In genomic region chr5:10854526-10855277, GRCh38 we compare ENCODE assay signal across 16 cellular contexts.
A peak's percentile ranks its signal among the peaks of the same experiment; 100 is the strongest.
DNase-seq lines count a peak whose midpoint lies in the region; ATAC-seq and TF ChIP-seq lines count a peak whose summit lies in the region.
"Had no signal": no experiment of that assay in that cellular context is flagged by ENCODE, and none has a peak within 500 bp of the region (broad histone marks: within the 10 kb centered on the region; RNA-seq: fewer than 3 reads in every experiment).

No MANE protein-coding gene starts in this region.

- H3K27me3 Mint-ChIP-seq in activated T-cell treated with anti-CD3 and anti-CD28 coated beads, Interleukin-2, amount 50 U/mL, for 4 hours (ENCODE audit: low read depth), result peaks cover 12% of the 10 kb centered on the region

- H3K4me2 ChIP-seq in neuronal stem cell (ENCODE audit: insufficient read depth, low read length, poor library complexity, severe bottlenecking), result no peak overlapping the region
- H3K4me2 ChIP-seq: hepatocyte had no signal

- no CpG with 5 or more reads among the region's 4 CpGs for WGBS in neuronal stem cell (ENCODE audit: extremely low coverage in 2 of 2, insufficient read length in 2 of 2, insufficient replicate concordance in 1 of 2), 2 donors
- 75% methylated on average over 4 of the region's 4 CpGs for WGBS in prostate gland

- H3K27ac ChIP-seq in neuronal stem cell (replicated peaks; ENCODE audit: low read length) (no peak overlapping the region), prostate gland (no peak overlapping the region)
- H3K27ac ChIP-seq: hepatocyte had no signal

- DNase-seq in CMK (ENCODE audit: low read depth) (peak; percentile 64), NOMO-1 (lab: John Stamatoyannopoulos, UW; ENCODE audit: unreplicated experiment in 2 of 2) (peak; percentile 75 to 84), epithelial cell of proximal tubule (ENCODE audit: low read depth) (peak; percentile 38), neuronal stem cell (ENCODE audit: low spot score) (no peak), prostate gland (ENCODE audit: low spot score) (no peak), NCI-H2107 treated with DMSO at 0.1 percent for 48 hours (lab: John Stamatoyannopoulos, UW; ENCODE audit: unreplicated experiment) (no peak)
- DNase-seq in activated T-cell treated with anti-CD3 and anti-CD28 coated beads, Interleukin-2, amount 50 U/mL, for 4 hours, result no peak
- DNase-seq: activated CD4-positive, alpha-beta T cell treated with anti-CD3 and anti-CD28 coated beads, Interleukin-2, amount 50 U/mL, for 4 hours; NCI-H1436; NCI-H748 treated with DMSO at 0.1 percent for 48 hours; stimulated activated CD4-positive, alpha-beta T cell treated with anti-CD3 and anti-CD28 coated beads, Interleukin-1b, Interleukin-23, amount 100 ng/mL, for 48 hours had no signal

- no peak overlapping the region for H3K14ac ChIP-seq in neuronal stem cell (ENCODE audit: low read length)

- H3K18ac ChIP-seq in neuronal stem cell (ENCODE audit: low read length), result peak overlapping the region; percentile 33

- no peak overlapping the region for H2BK12ac ChIP-seq in neuronal stem cell (ENCODE audit: low read length)

- no peak overlapping the region for H2BK5ac ChIP-seq in neuronal stem cell (ENCODE audit: low read length)

- no peak overlapping the region for H3K9ac ChIP-seq in neuronal stem cell (ENCODE audit: low read depth, low read length, poor library complexity)

- no peak overlapping the region for H4K8ac ChIP-seq in neuronal stem cell (ENCODE audit: low read depth, low read length)

- H3K9me3 Mint-ChIP-seq in activated T-cell treated with anti-CD3 and anti-CD28 coated beads, Interleukin-2, amount 50 U/mL, for 4 hours, result no peaks in the 10 kb centered on the region

- H3K36me3 ChIP-seq in neuronal stem cell (replicated peaks in 1 of 2; ENCODE audit: control insufficient read depth in 2 of 2, insufficient read depth in 2 of 2, low read length in 2 of 2) (no peaks in the 10 kb centered on the region), prostate gland (no peaks in the 10 kb centered on the region)
- H3K36me3 ChIP-seq: HAP-1 had no signal

- no peak overlapping the region for H4K91ac ChIP-seq in neuronal stem cell (ENCODE audit: low read depth, low read length, poor library complexity)

- H3K4ac ChIP-seq in neuronal stem cell (ENCODE audit: low read length), result no peak overlapping the region

- H3K4me1 Mint-ChIP-seq in activated T-cell treated with anti-CD3 and anti-CD28 coated beads, Interleukin-2, amount 50 U/mL, for 4 hours (ENCODE audit: low read depth), result no peaks in the 10 kb centered on the region

- no peak overlapping the region for H2AFZ ChIP-seq in neuronal stem cell (ENCODE audit: low read length)
- H2AFZ ChIP-seq: hepatocyte had no signal

- H3K36me3 Mint-ChIP-seq in activated T-cell treated with anti-CD3 and anti-CD28 coated beads, Interleukin-2, amount 50 U/mL, for 4 hours (ENCODE audit: insufficient read depth), result no peaks in the 10 kb centered on the region

- TF ChIP-seq POLR2A in prostate gland (IDR thresholded peaks at IDR 0.05), result no peak

- H3K4me3 ChIP-seq in epithelial cell of proximal tubule (ENCODE audit: low read depth, low read length), result no peak overlapping the region
- no peak overlapping the region for H3K4me3 ChIP-seq in neuronal stem cell (ENCODE audit: low read length in 2 of 2)
- no peak overlapping the region for H3K4me3 ChIP-seq in prostate gland
- H3K4me3 ChIP-seq: HAP-1, hepatocyte, lung had no signal

- TF ChIP-seq CTCF in epithelial cell of proximal tubule (conservative IDR thresholded peaks at IDR 0.05; ENCODE audit: low read depth, low read length) (no peak), prostate gland (IDR thresholded peaks at IDR 0.05) (no peak)

- H3K9me3 ChIP-seq in neuronal stem cell (replicated peaks in 1 of 2; ENCODE audit: control insufficient read depth in 2 of 2, insufficient read depth in 1 of 2, low read depth in 1 of 2, low read length in 2 of 2), result no peaks in the 10 kb centered on the region
- no peaks in the 10 kb centered on the region for H3K9me3 ChIP-seq in prostate gland
- H3K9me3 ChIP-seq: HAP-1 had no signal

- no peak overlapping the region for H3K23ac ChIP-seq in neuronal stem cell (ENCODE audit: low read depth, low read length, poor library complexity)

- no peak for ATAC-seq in activated T-cell treated with anti-CD3 and anti-CD28 coated beads, Interleukin-2, amount 50 U/mL, for 4 hours
- ATAC-seq in GM18511 (IDR thresholded peaks at IDR 0.05; ENCODE audit: unreplicated experiment), result no peak

- H2BK15ac ChIP-seq in neuronal stem cell (ENCODE audit: low read length), result no peak overlapping the region

- H3K4me1 ChIP-seq in neuronal stem cell (ENCODE audit: control insufficient read depth in 2 of 2, insufficient read depth in 1 of 2, low read depth in 1 of 2, low read length in 2 of 2) (peaks cover 10 to 32% of the 10 kb centered on the region in 2 donors), prostate gland (replicated peaks) (no peaks in the 10 kb centered on the region)

- no peak overlapping the region for H2AK5ac ChIP-seq in neuronal stem cell (ENCODE audit: low read depth, low read length)

- H3K27me3 ChIP-seq in neuronal stem cell (ENCODE audit: control insufficient read depth in 3 of 3, insufficient read depth in 3 of 3, low read depth in 1 of 3, low read length in 3 of 3) (peaks cover 0 to 21% (median 13%) of the 10 kb centered on the region in 3 experiments), prostate gland (replicated peaks; ENCODE audit: insufficient read depth) (no peaks in the 10 kb centered on the region)
- H3K27me3 ChIP-seq: hepatocyte had no signal

- no peak overlapping the region for H2BK120ac ChIP-seq in neuronal stem cell (ENCODE audit: low read depth, low read length)

- intact Hi-C loops in prostate gland (cut with DNase I), result no loop called here

- no peak overlapping the region for H3K4me3 Mint-ChIP-seq in activated T-cell treated with anti-CD3 and anti-CD28 coated beads, Interleukin-2, amount 50 U/mL, for 4 hours
- H3K4me3 Mint-ChIP-seq: B cell had no signal

- no peaks in the 10 kb centered on the region for H3K79me1 ChIP-seq in neuronal stem cell (ENCODE audit: low read depth, low read length)

Comparison
In these comparisons a context has a peak if more than half of its experiments do, and no peak if none do; other contexts are left out.
1. DNase-seq: peak in CMK (single experiment), NOMO-1 (2 of 2) and epithelial cell of proximal tubule (single experiment); none in neuronal stem cell (single experiment), activated T-cell treated with anti-CD3 and anti-CD28 coated beads, Interleukin-2, amount 50 U/mL, for 4 hours (single experiment), prostate gland (single experiment) and NCI-H2107 treated with DMSO at 0.1 percent for 48 hours (single experiment).